Comparison of ENCODE assay signal across 8 cellular contexts in the genomic region with DNA sequence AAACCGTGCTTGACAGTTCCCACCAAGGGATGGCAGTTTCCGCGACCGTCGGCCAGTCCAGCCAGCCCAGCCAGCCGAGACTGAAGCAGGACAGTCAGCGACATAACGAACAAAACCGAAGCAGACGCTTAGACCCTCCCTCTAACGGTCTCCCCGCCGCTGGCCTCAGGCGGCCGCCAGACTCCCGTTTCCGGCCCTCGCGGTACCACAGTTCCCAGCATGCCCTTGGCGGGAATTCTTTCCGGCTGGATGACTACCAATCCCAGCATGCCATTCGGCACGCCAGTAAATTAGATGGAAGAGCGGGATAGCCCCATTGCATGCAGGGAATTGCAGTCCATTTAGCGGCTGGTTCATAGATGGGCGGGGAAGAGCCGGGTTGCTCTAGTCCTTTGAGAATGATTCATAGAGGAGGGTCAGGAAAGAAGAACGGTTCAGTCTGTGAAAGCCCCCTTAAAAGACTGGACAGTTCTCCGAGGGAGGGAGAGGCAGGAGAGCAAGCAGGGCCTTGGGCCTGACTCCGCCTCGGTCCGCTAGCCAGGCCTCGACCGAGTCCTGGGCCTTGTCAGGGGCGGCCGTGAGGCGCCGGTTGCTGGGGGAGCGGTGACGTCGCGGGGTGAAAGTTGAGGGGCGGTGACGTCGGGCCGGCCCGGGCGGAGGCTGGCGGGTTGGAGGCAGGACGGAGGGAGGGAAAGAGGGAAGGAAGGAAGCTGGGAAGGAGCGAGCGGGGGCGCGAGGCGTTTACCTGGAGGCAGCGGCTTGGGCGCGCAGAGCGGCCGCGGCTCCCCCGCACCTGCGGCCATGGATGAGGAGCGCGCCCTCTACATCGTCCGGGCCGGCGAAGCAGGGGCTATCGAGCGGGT. TPM values are rescaled to one million over a fixed set of nuclear protein-coding genes. Genes with fewer than 3 reads are reported as not detected.
DNase-seq lines count a peak whose midpoint lies in the region; ATAC-seq and TF ChIP-seq lines count a peak whose summit lies in the region.

A gene with protein sequence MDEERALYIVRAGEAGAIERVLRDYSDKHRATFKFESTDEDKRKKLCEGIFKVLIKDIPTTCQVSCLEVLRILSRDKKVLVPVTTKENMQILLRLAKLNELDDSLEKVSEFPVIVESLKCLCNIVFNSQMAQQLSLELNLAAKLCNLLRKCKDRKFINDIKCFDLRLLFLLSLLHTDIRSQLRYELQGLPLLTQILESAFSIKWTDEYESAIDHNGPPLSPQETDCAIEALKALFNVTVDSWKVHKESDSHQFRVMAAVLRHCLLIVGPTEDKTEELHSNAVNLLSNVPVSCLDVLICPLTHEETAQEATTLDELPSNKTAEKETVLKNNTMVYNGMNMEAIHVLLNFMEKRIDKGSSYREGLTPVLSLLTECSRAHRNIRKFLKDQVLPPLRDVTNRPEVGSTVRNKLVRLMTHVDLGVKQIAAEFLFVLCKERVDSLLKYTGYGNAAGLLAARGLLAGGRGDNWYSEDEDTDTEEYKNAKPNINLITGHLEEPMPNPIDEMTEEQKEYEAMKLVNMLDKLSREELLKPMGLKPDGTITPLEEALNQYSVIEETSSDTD (plus strand): TSS at position 738 of the 863 bp plus-strand sequence. CDS start 64 bp downstream, at position 802.

- no TSS peak for BruUV-seq in IMR-90 (replicated peaks; lab: Mats Ljungman, UMichigan)
- BruUV-seq in PC-9 (replicated peaks; lab: Mats Ljungman, UMichigan) = no TSS peak

- H3K14ac ChIP-seq in IMR-90 (replicated peaks; ENCODE audit: low read depth, low read length) = peak within 1 kb of the TSS; percentile 99

- peak within 1 kb of the TSS; percentile 95 to 99 for H4K8ac ChIP-seq in IMR-90 (ENCODE audit: low read depth in 2 of 2, low read length in 2 of 2)

- H3K4me1 Mint-ChIP-seq in activated T-cell treated with anti-CD3 and anti-CD28 coated beads, Interleukin-2, amount 50 U/mL, for 24 hours (ENCODE audit: low read depth) = peaks cover 41% of the 10 kb centered on the region

- peak within 1 kb of the TSS; percentile 99 for H3K27ac Mint-ChIP-seq in activated T-cell treated with anti-CD3 and anti-CD28 coated beads, Interleukin-2, amount 50 U/mL, for 24 hours

- peak within 1 kb of the TSS; percentile 99 for H3K9ac ChIP-seq in IMR-90 (ENCODE audit: low read depth, low read length)
- H3K9ac ChIP-seq in mucosa of stomach (ENCODE audit: low read length) = peak within 1 kb of the TSS; percentile 81

- H3K9me3 ChIP-seq in IMR-90 (ENCODE audit: control insufficient read depth, insufficient read depth, low read length) (no peaks in the 10 kb centered on the region), PC-9 (ENCODE audit: insufficient read depth, low read depth) (no peaks in the 10 kb centered on the region), mucosa of stomach (ENCODE audit: control insufficient read depth, low read length) (no peaks in the 10 kb centered on the region)

- H3K23ac ChIP-seq in IMR-90 (ENCODE audit: low read depth, low read length) = peak within 1 kb of the TSS; percentile 98

- peak within 1 kb of the TSS; percentile 77 for H2BK20ac ChIP-seq in IMR-90 (ENCODE audit: low read depth, low read length)

- peak within 1 kb of the TSS; percentile 99 for H3K4ac ChIP-seq in IMR-90 (ENCODE audit: low read depth, low read length)

- peak within 1 kb of the TSS; percentile 88 for H3K56ac ChIP-seq in IMR-90 (ENCODE audit: extremely low read depth, insufficient read depth, low read length)

- peak within 1 kb of the TSS; percentile 76 for H3K4me3 ChIP-seq in IMR-90 (ENCODE audit: insufficient read depth, low read depth, low read length)
- peak within 1 kb of the TSS; percentile 93 for H3K4me3 ChIP-seq in PC-9
- H3K4me3 ChIP-seq in mucosa of stomach (ENCODE audit: low read length) = peak within 1 kb of the TSS; percentile 87

- H3K9me3 Mint-ChIP-seq in activated T-cell treated with anti-CD3 and anti-CD28 coated beads, Interleukin-2, amount 50 U/mL, for 24 hours = no peaks in the 10 kb centered on the region

- TF ChIP-seq RAD21 in IMR-90 (IDR thresholded peaks at IDR 0.05; ENCODE audit: low read length) = no peak

- intact Hi-C loops in IMR-90 (cut with micrococcal nuclease) = loop anchor here (1.0 to 10.0 kb wide), 3 partner anchors 141 to 419 kb away; partner anchors contain the start of genes POLR3B and TMEM263
- intact Hi-C loops in PC-9 (cut with micrococcal nuclease; ENCODE audit: unreplicated experiment) = loop anchor here (5.0 kb wide), 1 partner anchor 318 kb away; the partner anchor contains the start of gene CRY1

- peak within 1 kb of the TSS; percentile 99 for H2BK120ac ChIP-seq in IMR-90 (ENCODE audit: low read depth, low read length)

- peak within 1 kb of the TSS; percentile 95 for H2BK15ac ChIP-seq in IMR-90 (ENCODE audit: low read depth, low read length)

- peak within 1 kb of the TSS; percentile 61 for H2AK5ac ChIP-seq in IMR-90 (ENCODE audit: low read depth, low read length)

- DNase-seq in DMS 273 (lab: John Stamatoyannopoulos, UW; ENCODE audit: unreplicated experiment) (peak; percentile 97), IMR-90 (peak; percentile 99), PC-9 (peak; percentile 93 to 95), erythroblast (lab: John Stamatoyannopoulos, UW) (peak; percentile 96 to 97)
- peak; percentile 90 for DNase-seq in activated T-cell treated with anti-CD3 and anti-CD28 coated beads, Interleukin-2, amount 50 U/mL, for 24 hours
- DNase-seq in stimulated activated CD8-positive, alpha-beta memory T cell treated with anti-CD3 and anti-CD28 coated beads, Interleukin-7, amount 100 ng/mL, for 1 hour (ENCODE audit: low read depth in 2 of 2) = peak; percentile 53 to 63

- H2AFZ ChIP-seq in IMR-90 (replicated peaks; ENCODE audit: low read length, poor library complexity) (peak within 1 kb of the TSS; percentile 99), PC-9 (peak within 1 kb of the TSS; percentile 91)

- CTCF ChIA-PET in IMR-90 (lab: Yijun Ruan, JAX) (no interaction called here), PC-9 (lab: Charles Lee) (no interaction called here)

- H3K36me3 Mint-ChIP-seq in activated T-cell treated with anti-CD3 and anti-CD28 coated beads, Interleukin-2, amount 50 U/mL, for 24 hours (ENCODE audit: low read depth) = peaks cover 29% of the 10 kb centered on the region

- peaks cover 20 to 36% of the 10 kb centered on the region in 2 experiments for H3K79me1 ChIP-seq in IMR-90 (ENCODE audit: low read depth in 1 of 2, low read length in 2 of 2)

- TF ChIP-seq CTCF in IMR-90 (conservative IDR thresholded peaks at IDR 0.05; ENCODE audit: low read depth, low read length) (no peak), PC-9 (conservative IDR thresholded peaks at IDR 0.05) (no peak)

- H3K18ac ChIP-seq in IMR-90 (ENCODE audit: low read depth, low read length) = peak within 1 kb of the TSS; percentile 98

- H3K4me1 ChIP-seq in IMR-90 (ENCODE audit: control insufficient read depth, insufficient read depth, low read length) = no peaks in the 10 kb centered on the region; the same call in 1 of the 2 replicates
- peaks cover 28% of the 10 kb centered on the region for H3K4me1 ChIP-seq in PC-9 (replicated peaks; ENCODE audit: insufficient read depth)
- H3K4me1 ChIP-seq in mucosa of stomach (ENCODE audit: control insufficient read depth, insufficient read depth, low read length) = peaks cover 5% of the 10 kb centered on the region

- peak within 1 kb of the TSS; percentile 98 for H4K5ac ChIP-seq in IMR-90 (ENCODE audit: low read depth, low read length)

- 0% methylated on average over 32 of the region's 71 CpGs; no CpG with 5 or more reads in 1 of the 2 experiments for WGBS in IMR-90 (ENCODE audit: extremely low coverage in 2 of 2, insufficient read length in 1 of 2), 2 experiments

- H4K91ac ChIP-seq in IMR-90 (ENCODE audit: insufficient read depth, low read depth, low read length) = peak within 1 kb of the TSS; percentile 99

- H3K4me3 Mint-ChIP-seq in activated T-cell treated with anti-CD3 and anti-CD28 coated beads, Interleukin-2, amount 50 U/mL, for 24 hours = peak within 1 kb of the TSS; percentile 89

- H4K20me1 ChIP-seq in IMR-90 (ENCODE audit: insufficient read depth, low read length) (no peaks in the 10 kb centered on the region), PC-9 (ENCODE audit: insufficient read depth) (no peaks in the 10 kb centered on the region)

- no peaks in the 10 kb centered on the region for H3K9me1 ChIP-seq in IMR-90 (ENCODE audit: insufficient read depth, low read length)

- peak within 1 kb of the TSS; percentile 90 for H2AK9ac ChIP-seq in IMR-90 (replicated peaks; ENCODE audit: low read depth, low read length, poor library complexity)

- POLR2A ChIA-PET in IMR-90 (lab: Charles Lee; ENCODE audit: unreplicated experiment) (no interaction called here), PC-9 (lab: Charles Lee; ENCODE audit: unreplicated experiment) (no interaction called here)

- H3K36me3 ChIP-seq in IMR-90 (ENCODE audit: control insufficient read depth, insufficient read depth, low read length) (no peaks in the 10 kb centered on the region), PC-9 (ENCODE audit: low read depth) (no peaks in the 10 kb centered on the region), mucosa of stomach (ENCODE audit: control insufficient read depth, insufficient read depth, low read length) (no peaks in the 10 kb centered on the region)

- H3K27me3 ChIP-seq in IMR-90 (ENCODE audit: control insufficient read depth, insufficient read depth, low read length) (no peaks in the 10 kb centered on the region), PC-9 (ENCODE audit: insufficient read depth, low read depth) (no peaks in the 10 kb centered on the region), mucosa of stomach (ENCODE audit: control insufficient read depth, insufficient read depth, low read length) (peaks cover under 1% of the 10 kb centered on the region)

- H3K4me2 ChIP-seq in IMR-90 (ENCODE audit: low read depth, low read length) = peak within 1 kb of the TSS; percentile 97
- peak within 1 kb of the TSS; percentile 81 for H3K4me2 ChIP-seq in PC-9

- in situ Hi-C loops in IMR-90 (cut with MboI; ENCODE audit: low sequenced_read_pairs) = no loop called here

- H3K27me3 Mint-ChIP-seq in activated T-cell treated with anti-CD3 and anti-CD28 coated beads, Interleukin-2, amount 50 U/mL, for 24 hours = no peaks in the 10 kb centered on the region

- H3F3A ChIP-seq in PC-9 (ENCODE audit: insufficient read depth, low read depth) = no peaks in the 10 kb centered on the region

- TF ChIP-seq POLR2A in IMR-90 (IDR thresholded peaks at IDR 0.05; ENCODE audit: low read depth, low read length) (peak; percentile 94), erythroblast (IDR thresholded peaks at IDR 0.05; ENCODE audit: low read length) (peak; percentile 90)

- no peaks in the 10 kb centered on the region for H3K9me2 ChIP-seq in PC-9 (ENCODE audit: insufficient read depth)

- peaks cover 43% of the 10 kb centered on the region for H3K79me2 ChIP-seq in PC-9 (ENCODE audit: low read depth)

- ATAC-seq in GM21528 (IDR thresholded peaks at IDR 0.05; ENCODE audit: low FRiP score, unreplicated experiment) (peak; percentile 91), IMR-90 (ENCODE audit: low read depth) (peak; percentile 97)

- dilution Hi-C loops in IMR-90 (cut with HindIII; ENCODE audit: low sequenced_read_pairs, unreplicated experiment) = no loop called here

- peak within 1 kb of the TSS; percentile 97 for H2BK5ac ChIP-seq in IMR-90 (ENCODE audit: low read depth, low read length, poor library complexity, severe bottlenecking)

- peak within 1 kb of the TSS; percentile 98 for H3K27ac ChIP-seq in IMR-90 (ENCODE audit: insufficient read depth, low read length)
- peak within 1 kb of the TSS; percentile 78 for H3K27ac ChIP-seq in PC-9

RNA-seq across cellular contexts. Expression of the gene that starts here (rescaled TPM):
- total RNA-seq in IMR-90 (2012; rRNA removed) (16.7 and 19.5 TPM in 2 replicates), PC-9 (2021) (9.0 and 14.9 TPM in 2 replicates)
- polyA plus RNA-seq in IMR-90 (2012; rRNA removed) = 4.7 and 5.5 TPM in 2 replicates
- polyA plus RNA-seq in IMR-90 (2012; cell fraction: cytosol; rRNA removed) = 1.0 and 1.5 TPM in 2 replicates
- polyA plus RNA-seq in IMR-90 (2012; cell fraction: nucleus; rRNA removed; ENCODE audit: low replicate concordance) = 3.7 and 25.8 TPM in 2 replicates

Comparison
In these comparisons a context has a peak if more than half of its experiments do, and no peak if none do; other contexts are left out.
1. Peak in every context shown above with its lines: DNase-seq, ATAC-seq, H3K4me3 ChIP-seq and H3K27ac ChIP-seq.